ENCODE assay signal across 11 cellular contexts in the genomic region with DNA sequence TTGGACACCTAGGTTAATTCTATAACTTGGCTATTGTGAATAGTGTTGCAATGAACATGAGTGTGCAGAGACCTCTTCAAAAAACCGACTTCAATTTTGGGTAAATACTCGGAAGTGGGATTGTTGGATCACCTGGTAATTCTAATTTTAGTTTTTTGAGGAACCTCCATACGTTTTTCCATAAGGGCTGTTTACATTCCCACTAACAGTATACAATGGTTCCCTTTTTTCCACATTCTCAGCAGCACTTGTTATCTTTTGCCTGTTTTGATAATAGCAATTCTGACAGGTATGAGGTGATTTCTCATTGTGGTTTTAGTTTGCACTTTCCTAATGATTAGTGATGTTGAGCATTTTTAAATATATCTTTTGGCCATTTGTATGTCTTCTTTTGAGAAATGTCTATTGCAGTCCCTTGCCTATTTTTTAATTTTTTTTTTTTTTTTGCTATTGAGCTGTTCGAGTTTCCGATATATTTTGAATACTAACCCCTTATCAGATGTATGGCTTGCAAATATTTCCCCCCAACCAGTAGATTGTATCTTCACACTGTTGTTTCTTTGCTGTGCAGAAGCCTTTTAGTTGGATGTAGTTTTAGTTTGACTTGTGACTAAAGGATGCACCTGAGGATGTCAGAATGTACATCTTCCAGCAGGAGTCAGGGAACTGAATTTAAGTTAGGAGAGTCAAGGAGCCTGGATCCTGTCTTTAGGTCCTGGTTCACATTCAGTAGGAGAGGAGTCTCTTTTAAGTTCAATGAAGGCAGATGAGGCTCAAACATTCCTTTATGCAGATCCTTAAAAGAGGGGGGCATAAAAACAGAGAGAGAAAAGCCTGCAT.
DNase-seq lines count a peak whose midpoint lies in the region; ATAC-seq, FAIRE-seq and TF ChIP-seq lines count a peak whose summit lies in the region.
"Had no signal": no experiment of that assay in that cellular context is flagged by ENCODE, and none has a peak within 500 bp of the region (broad histone marks: within the 10 kb centered on the region; RNA-seq: fewer than 3 reads in every experiment).

No MANE protein-coding gene starts in this region.

- H3K9ac ChIP-seq in trophoblast cell (ENCODE audit: low read length) = no peak overlapping the region
- H3K9ac ChIP-seq: parathyroid adenoma had no signal

- H4K12ac ChIP-seq in trophoblast cell (ENCODE audit: low read depth, low read length) = no peak overlapping the region

- H3K4me3 ChIP-seq in GM23338 (no peak overlapping the region), trophoblast cell (ENCODE audit: low read depth, low read length) (no peak overlapping the region), heart right ventricle (no peak overlapping the region)
- H3K4me3 ChIP-seq: PC-9, stomach had no signal

- no peaks in the 10 kb centered on the region for H3K36me3 Mint-ChIP-seq in GM23338 (ENCODE audit: low read depth)
- H3K36me3 Mint-ChIP-seq in naive thymus-derived CD8-positive, alpha-beta T cell = no peaks in the 10 kb centered on the region

- TF ChIP-seq CTCF in GM23338 (conservative IDR thresholded peaks at IDR 0.05; ENCODE audit: low read depth in 2 of 2) (no peak), heart right ventricle (IDR thresholded peaks at IDR 0.05) (no peak)

- no peak overlapping the region for H2BK5ac ChIP-seq in trophoblast cell (ENCODE audit: low read depth, low read length, poor library complexity)

- H3K4me2 ChIP-seq in GM23338 = no peak overlapping the region
- H3K4me2 ChIP-seq in trophoblast cell (ENCODE audit: low read length) = no peak overlapping the region
- H3K4me2 ChIP-seq: PC-9 had no signal

- FAIRE-seq in GM19239 (lab: Jason Lieb, UNC) = peak; percentile 55

- H3K27me3 Mint-ChIP-seq in GM23338 (ENCODE audit: insufficient read depth, low read depth, poor library complexity) = peaks cover 6% of the 10 kb centered on the region
- H3K27me3 Mint-ChIP-seq in naive thymus-derived CD8-positive, alpha-beta T cell = no peaks in the 10 kb centered on the region

- no peak overlapping the region for H2AK5ac ChIP-seq in trophoblast cell (ENCODE audit: low read length)

- no peak overlapping the region for H4K8ac ChIP-seq in trophoblast cell (ENCODE audit: low read depth, low read length)

- POLR2A ChIA-PET in naive thymus-derived CD8-positive, alpha-beta T cell (lab: Charles Lee) = interaction anchor here (1.0 to 3.3 kb wide), 3 partner anchors 15 to 62 kb away, joined by 3 to 47 read pairs (median 5); no protein-coding TSS in a partner anchor

- H3K4me3 Mint-ChIP-seq in GM23338 = no peak overlapping the region
- no peak overlapping the region for H3K4me3 Mint-ChIP-seq in naive thymus-derived CD8-positive, alpha-beta T cell

- no peaks in the 10 kb centered on the region for H3K79me2 ChIP-seq in GM23338 (replicated peaks; ENCODE audit: insufficient read depth)
- H3K79me2 ChIP-seq in trophoblast cell (ENCODE audit: control insufficient read depth, insufficient read depth, low read length, poor library complexity) = no peaks in the 10 kb centered on the region
- H3K79me2 ChIP-seq: parathyroid adenoma had no signal

- peaks cover 3% of the 10 kb centered on the region; the same call in 2 of the 3 replicates for H3K9me3 Mint-ChIP-seq in GM23338
- H3K9me3 Mint-ChIP-seq in naive thymus-derived CD8-positive, alpha-beta T cell = no peaks in the 10 kb centered on the region

- no peak overlapping the region for H3K4ac ChIP-seq in trophoblast cell (ENCODE audit: low read depth, low read length)

- no peak overlapping the region for H2BK120ac ChIP-seq in trophoblast cell (ENCODE audit: insufficient read depth, low read length, poor library complexity)

- intact Hi-C loops in heart right ventricle (cut with DNase I) = loop anchor here in 9 of 10 donors (1.0 to 10.0 kb wide), 10 partner anchors 45 to 442 kb away; no protein-coding TSS in a partner anchor

- H3K4me1 ChIP-seq in GM23338 (ENCODE audit: insufficient read depth) = no peaks in the 10 kb centered on the region
- no peaks in the 10 kb centered on the region for H3K4me1 ChIP-seq in trophoblast cell (ENCODE audit: control insufficient read depth in 1 of 2, insufficient read depth in 2 of 2, low read length in 2 of 2)
- no peaks in the 10 kb centered on the region for H3K4me1 ChIP-seq in heart right ventricle
- H3K4me1 ChIP-seq: parathyroid adenoma, stomach had no signal

- H3K36me3 ChIP-seq in GM23338 (ENCODE audit: insufficient read depth) (no peaks in the 10 kb centered on the region), trophoblast cell (ENCODE audit: control insufficient read depth in 1 of 2, insufficient read depth in 2 of 2, low read length in 2 of 2) (no peaks in the 10 kb centered on the region), heart right ventricle (no peaks in the 10 kb centered on the region)
- H3K36me3 ChIP-seq: stomach had no signal

- no peak overlapping the region for H3K27ac Mint-ChIP-seq in GM23338
- peak overlapping the region in 9 of 10 donors; percentile 11 to 93 (median 87) for H3K27ac Mint-ChIP-seq in naive thymus-derived CD8-positive, alpha-beta T cell

- H3K23ac ChIP-seq in trophoblast cell (ENCODE audit: low read length) = no peak overlapping the region

- WGBS in trophoblast cell (ENCODE audit: extremely low coverage, insufficient coverage, insufficient read length) = no CpG with 5 or more reads among the region's 5 CpGs
- 65 to 78% methylated on average over 5 of the region's 5 CpGs for WGBS in heart right ventricle, 2 donors

- H4K20me1 ChIP-seq in GM23338 (replicated peaks; ENCODE audit: insufficient read depth) = no peaks in the 10 kb centered on the region

- H3K79me1 ChIP-seq in trophoblast cell (ENCODE audit: low read length) = no peaks in the 10 kb centered on the region

- H4K91ac ChIP-seq in trophoblast cell (ENCODE audit: low read depth, low read length) = no peak overlapping the region

- H3K4me1 Mint-ChIP-seq in GM23338 = peaks cover 6% of the 10 kb centered on the region; the same call in 2 of the 3 replicates
- H3K4me1 Mint-ChIP-seq in naive thymus-derived CD8-positive, alpha-beta T cell = peaks cover 10 to 14% (median 11%) of the 10 kb centered on the region in 4 donors

- H3K27me3 ChIP-seq in GM23338 (ENCODE audit: insufficient read depth) = no peaks in the 10 kb centered on the region
- no peaks in the 10 kb centered on the region for H3K27me3 ChIP-seq in trophoblast cell (ENCODE audit: insufficient read depth, low read length)
- H3K27me3 ChIP-seq in heart right ventricle = peaks cover 0 to 26% (median 0%) of the 10 kb centered on the region in 7 donors
- H3K27me3 ChIP-seq: stomach had no signal

- H3F3A ChIP-seq in GM23338 (replicated peaks; ENCODE audit: low read depth) = no peaks in the 10 kb centered on the region

- no peak overlapping the region for H3K14ac ChIP-seq in trophoblast cell (ENCODE audit: low read length)

- H3K9me2 ChIP-seq in GM23338 (ENCODE audit: insufficient read depth) = no peaks in the 10 kb centered on the region; the same call in 1 of the 2 replicates

- H2AFZ ChIP-seq in GM23338 (no peak overlapping the region), trophoblast cell (ENCODE audit: insufficient read depth, low read length, poor library complexity) (no peak overlapping the region)
- H2AFZ ChIP-seq: parathyroid adenoma, PC-9 had no signal

- H3K18ac ChIP-seq in trophoblast cell (ENCODE audit: low read length) = no peak overlapping the region

- no peak overlapping the region for H2BK12ac ChIP-seq in trophoblast cell (ENCODE audit: low read length)

- DNase-seq in GM19239 (ENCODE audit: insufficient read length, low spot score) = no peak
- peak; percentile 8 for DNase-seq in GM23338 (ENCODE audit: low spot score)
- DNase-seq in naive thymus-derived CD8-positive, alpha-beta T cell = no peak
- no peak for DNase-seq in trophoblast cell
- DNase-seq in heart right ventricle = no peak
- no peak for DNase-seq in DMS79 treated with DMSO at 0.1 percent for 48 hours (lab: John Stamatoyannopoulos, UW)
- DNase-seq in GM03348 (ENCODE audit: low spot score) = no peak

- H3K9me3 ChIP-seq in trophoblast cell (ENCODE audit: insufficient read depth, low read depth, low read length) = peaks cover 6% of the 10 kb centered on the region
- H3K9me3 ChIP-seq in heart right ventricle = no peaks in the 10 kb centered on the region
- H3K9me3 ChIP-seq: stomach had no signal

- ATAC-seq in GM23338 = peak; percentile 61
- peak; percentile 29 for ATAC-seq in HG03460 (IDR thresholded peaks at IDR 0.05; ENCODE audit: unreplicated experiment)
- no peak for ATAC-seq in naive thymus-derived CD8-positive, alpha-beta T cell
- ATAC-seq in heart right ventricle = no peak

- H3K27ac ChIP-seq in GM23338 (ENCODE audit: low read depth) (no peak overlapping the region), trophoblast cell (ENCODE audit: low read depth, low read length) (no peak overlapping the region), heart right ventricle (no peak overlapping the region)
- H3K27ac ChIP-seq: parathyroid adenoma, PC-9, stomach had no signal

TF ChIP-seq in GM23338, 12 proteins besides CTCF, POLR2A, EP300 and RAD21:
- no peak for TF ChIP-seq EZH2 (IDR thresholded peaks at IDR 0.05; ENCODE audit: low read depth, unreplicated experiment)
- no peak for TF ChIP-seq ZNF114 (CRISPR knock-in tag; IDR thresholded peaks at IDR 0.05)
- TF ChIP-seq EZH2phosphoT487 (IDR thresholded peaks at IDR 0.05; ENCODE audit: unreplicated experiment) = no peak
- TF ChIP-seq JUNB (IDR thresholded peaks at IDR 0.05; ENCODE audit: unreplicated experiment) = no peak
- TF ChIP-seq POLR2AphosphoS5 (IDR thresholded peaks at IDR 0.05; ENCODE audit: low read depth) = no peak
- no peak for TF ChIP-seq ZNF331 (CRISPR knock-in tag; IDR thresholded peaks at IDR 0.05; ENCODE audit: low read depth)
- TF ChIP-seq, protein P1, sequence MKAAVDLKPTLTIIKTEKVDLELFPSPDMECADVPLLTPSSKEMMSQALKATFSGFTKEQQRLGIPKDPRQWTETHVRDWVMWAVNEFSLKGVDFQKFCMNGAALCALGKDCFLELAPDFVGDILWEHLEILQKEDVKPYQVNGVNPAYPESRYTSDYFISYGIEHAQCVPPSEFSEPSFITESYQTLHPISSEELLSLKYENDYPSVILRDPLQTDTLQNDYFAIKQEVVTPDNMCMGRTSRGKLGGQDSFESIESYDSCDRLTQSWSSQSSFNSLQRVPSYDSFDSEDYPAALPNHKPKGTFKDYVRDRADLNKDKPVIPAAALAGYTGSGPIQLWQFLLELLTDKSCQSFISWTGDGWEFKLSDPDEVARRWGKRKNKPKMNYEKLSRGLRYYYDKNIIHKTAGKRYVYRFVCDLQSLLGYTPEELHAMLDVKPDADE (IDR thresholded peaks at IDR 0.05) = no peak

Comparison
In these comparisons a context has a peak if more than half of its experiments do, and no peak if none do; other contexts are left out.
1. ATAC-seq: peak in GM23338 (single experiment) and HG03460 (single experiment); none in naive thymus-derived CD8-positive, alpha-beta T cell (0 of 2) and heart right ventricle (0 of 8).